In the genomic region with DNA sequence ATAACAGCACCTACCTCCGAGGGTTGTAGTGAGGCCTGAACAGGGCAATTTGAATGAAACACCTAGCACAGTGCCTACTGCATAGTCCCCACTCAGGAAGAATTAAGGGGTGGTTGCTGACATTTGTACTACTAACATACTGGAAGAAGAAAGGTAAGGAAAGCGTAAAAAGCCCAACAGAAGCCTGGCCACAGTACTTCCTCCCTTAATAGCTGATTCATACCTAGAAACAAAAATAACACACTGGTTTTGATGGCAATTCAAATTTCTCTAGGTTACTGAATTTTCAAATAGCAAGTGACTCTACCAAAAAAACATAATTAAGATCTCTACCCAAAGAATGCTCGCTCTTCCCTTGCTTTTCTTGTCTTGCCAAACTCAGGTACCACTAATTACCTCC, we compare ENCODE assay signal across 33 cellular contexts. TPM values are rescaled to one million over a fixed set of nuclear protein-coding genes. Genes with fewer than 3 reads are reported as not detected.
A peak's percentile ranks its signal among the peaks of the same experiment; 100 is the strongest.
DNase-seq lines count a peak whose midpoint lies in the region; ATAC-seq, FAIRE-seq and TF ChIP-seq lines count a peak whose summit lies in the region.
"Had no signal": no experiment of that assay in that cellular context is flagged by ENCODE, and none has a peak within 500 bp of the region (broad histone marks: within the 10 kb centered on the region; RNA-seq: fewer than 3 reads in every experiment).

No MANE protein-coding gene starts in this region.

- peak overlapping the region in 1 of 2 donors; percentile 18 for H3K27ac Mint-ChIP-seq in stimulated activated naive CD8-positive, alpha-beta T cell treated with anti-CD3 and anti-CD28 coated beads, Interleukin-15, amount 100 ng/mL, for 72 hours
- H3K27ac Mint-ChIP-seq: dendritic cell treated with granulocyte-macrophage colony-stimulating factor and Interleukin-4, amounts not matched to agents 40 ng/mL and 50 ng/mL, for 4 days; mesothelial cell of epicardium; WTC11 had no signal

- no peak for FAIRE-seq in urothelium cell line (lab: Jason Lieb, UNC)
- FAIRE-seq: keratinocyte had no signal

- H3K27me3 Mint-ChIP-seq in stimulated activated naive CD8-positive, alpha-beta T cell treated with anti-CD3 and anti-CD28 coated beads, Interleukin-15, amount 100 ng/mL, for 72 hours, result no peaks in the 10 kb centered on the region
- H3K27me3 Mint-ChIP-seq: central memory CD8-positive, alpha-beta T cell; dendritic cell treated with granulocyte-macrophage colony-stimulating factor and Interleukin-4, amounts not matched to agents 40 ng/mL and 50 ng/mL, for 4 days; IgD-negative memory B cell had no signal

- intact Hi-C loops in dorsolateral prefrontal cortex (cut with DNase I), result no loop called here

- peaks cover 18% of the 10 kb centered on the region for H3K4me1 Mint-ChIP-seq in stimulated activated naive CD8-positive, alpha-beta T cell treated with anti-CD3 and anti-CD28 coated beads, Interleukin-15, amount 100 ng/mL, for 72 hours
- H3K4me1 Mint-ChIP-seq: mesothelial cell of epicardium, WTC11 had no signal

- DNase-seq in stimulated activated naive CD8-positive, alpha-beta T cell treated with anti-CD3 and anti-CD28 coated beads, Interleukin-15, amount 100 ng/mL, for 72 hours, result no peak
- DNase-seq in stimulated activated naive CD8-positive, alpha-beta T cell treated with anti-CD3 and anti-CD28 coated beads, Interleukin-15, Interleukin-2, amounts not matched to agents 100 U/mL and 50 U/mL, for 24 hours, result no peak
- DNase-seq in dorsolateral prefrontal cortex (no peak), urothelium cell line (ENCODE audit: low spot score) (no peak), superior temporal gyrus (ENCODE audit: extremely low spot score) (no peak)
- DNase-seq: activated CD4-positive, alpha-beta T cell treated with anti-CD3 and anti-CD28 coated beads, Interleukin-2, amount 50 U/mL, for 1 hour; DMS53; foreskin fibroblast; GOT3; heart left ventricle; NCI-H1048; NCI-H1694 treated with DMSO at 0.1 percent for 48 hours; NCI-H2171; NCI-H510A; occipital lobe; right lobe of liver; RPMI8226; spleen; stimulated activated CD4-positive, alpha-beta T cell treated with anti-CD3 and anti-CD28 coated beads, Interleukin-2, amount 100 ng/mL, for 24 hours; stimulated activated CD8-positive, alpha-beta memory T cell treated with anti-CD3 and anti-CD28 coated beads, Interleukin-4, amount 100 ng/mL, for 48 hours; trophoblast cell had no signal

- ATAC-seq in stimulated activated naive CD8-positive, alpha-beta T cell treated with anti-CD3 and anti-CD28 coated beads, Interleukin-15, amount 100 ng/mL, for 72 hours, result peak; percentile 69
- ATAC-seq in stimulated activated naive CD8-positive, alpha-beta T cell treated with anti-CD3 and anti-CD28 coated beads, Interleukin-15, Interleukin-2, amounts not matched to agents 100 U/mL and 50 U/mL, for 24 hours, result no peak
- ATAC-seq in HG03064 (IDR thresholded peaks at IDR 0.05; ENCODE audit: low read depth, unreplicated experiment), result peak; percentile 59
- ATAC-seq in esophagus mucosa, result no peak
- ATAC-seq: heart left ventricle, right lobe of liver, WTC11 had no signal

- H3K9me3 Mint-ChIP-seq in stimulated activated naive CD8-positive, alpha-beta T cell treated with anti-CD3 and anti-CD28 coated beads, Interleukin-15, amount 100 ng/mL, for 72 hours, result no peaks in the 10 kb centered on the region
- H3K9me3 Mint-ChIP-seq: central memory CD8-positive, alpha-beta T cell; dendritic cell treated with granulocyte-macrophage colony-stimulating factor and Interleukin-4, amounts not matched to agents 40 ng/mL and 50 ng/mL, for 4 days; IgD-negative memory B cell had no signal

- H3K4me3 Mint-ChIP-seq in stimulated activated naive CD8-positive, alpha-beta T cell treated with anti-CD3 and anti-CD28 coated beads, Interleukin-15, amount 100 ng/mL, for 72 hours, result peak overlapping the region in 1 of 2 donors; percentile 18
- H3K4me3 Mint-ChIP-seq: central memory CD8-positive, alpha-beta T cell; dendritic cell treated with granulocyte-macrophage colony-stimulating factor and Interleukin-4, amounts not matched to agents 40 ng/mL and 50 ng/mL, for 4 days; IgD-negative memory B cell; mesothelial cell of epicardium; WTC11 had no signal

- H3K27me3 ChIP-seq in dorsolateral prefrontal cortex, result no peaks in the 10 kb centered on the region
- H3K27me3 ChIP-seq: BLaER1 treated with 17β-estradiol and CSF1 and Interleukin-3, amounts not matched to agents 10 nM and 100 nM; esophagus muscularis mucosa; heart left ventricle; right lobe of liver; SJSA1; spleen had no signal

- no peak for TF ChIP-seq CTCF in dorsolateral prefrontal cortex (IDR thresholded peaks at IDR 0.05 in 54 of 56, conservative IDR thresholded peaks at IDR 0.05 in 2 of 56; ENCODE audit: low read depth in 1 of 56, partially characterized antibody in 56 of 56)

- peak overlapping the region in 58 of 59 donors; percentile 2 to 91 (median 79) for H3K27ac ChIP-seq in dorsolateral prefrontal cortex
- H3K27ac ChIP-seq: BLaER1 treated with 17β-estradiol and CSF1 and Interleukin-3, amounts not matched to agents 10 nM and 100 nM; esophagus muscularis mucosa; heart left ventricle; prostate gland; right lobe of liver; SJSA1; spleen had no signal

- H3K4me3 ChIP-seq in dorsolateral prefrontal cortex, result peak overlapping the region in 4 of 59 donors; percentile 4 to 23 (median 13)
- H3K4me3 ChIP-seq: BLaER1 treated with 17β-estradiol and CSF1 and Interleukin-3, amounts not matched to agents 10 nM and 100 nM; esophagus muscularis mucosa; heart left ventricle; prostate gland; right lobe of liver; SJSA1; spleen had no signal

RNA-seq across cellular contexts. Expression of gene SUCLG1, which starts 16.2 kb away (rescaled TPM):
- total RNA-seq in dorsolateral prefrontal cortex, result 10 to 100 TPM; 44.4 to 93.6 (median 71.6) TPM
- 90.5 TPM for total RNA-seq in esophagus mucosa

Comparison
In these comparisons a context has a peak if more than half of its experiments do, and no peak if none do; other contexts are left out.
1. ATAC-seq: peak in stimulated activated naive CD8-positive, alpha-beta T cell treated with anti-CD3 and anti-CD28 coated beads, Interleukin-15, amount 100 ng/mL, for 72 hours (single experiment) and HG03064 (single experiment); none in stimulated activated naive CD8-positive, alpha-beta T cell treated with anti-CD3 and anti-CD28 coated beads, Interleukin-15, Interleukin-2, amounts not matched to agents 100 U/mL and 50 U/mL, for 24 hours (single experiment) and esophagus mucosa (single experiment).